In the genomic region with DNA sequence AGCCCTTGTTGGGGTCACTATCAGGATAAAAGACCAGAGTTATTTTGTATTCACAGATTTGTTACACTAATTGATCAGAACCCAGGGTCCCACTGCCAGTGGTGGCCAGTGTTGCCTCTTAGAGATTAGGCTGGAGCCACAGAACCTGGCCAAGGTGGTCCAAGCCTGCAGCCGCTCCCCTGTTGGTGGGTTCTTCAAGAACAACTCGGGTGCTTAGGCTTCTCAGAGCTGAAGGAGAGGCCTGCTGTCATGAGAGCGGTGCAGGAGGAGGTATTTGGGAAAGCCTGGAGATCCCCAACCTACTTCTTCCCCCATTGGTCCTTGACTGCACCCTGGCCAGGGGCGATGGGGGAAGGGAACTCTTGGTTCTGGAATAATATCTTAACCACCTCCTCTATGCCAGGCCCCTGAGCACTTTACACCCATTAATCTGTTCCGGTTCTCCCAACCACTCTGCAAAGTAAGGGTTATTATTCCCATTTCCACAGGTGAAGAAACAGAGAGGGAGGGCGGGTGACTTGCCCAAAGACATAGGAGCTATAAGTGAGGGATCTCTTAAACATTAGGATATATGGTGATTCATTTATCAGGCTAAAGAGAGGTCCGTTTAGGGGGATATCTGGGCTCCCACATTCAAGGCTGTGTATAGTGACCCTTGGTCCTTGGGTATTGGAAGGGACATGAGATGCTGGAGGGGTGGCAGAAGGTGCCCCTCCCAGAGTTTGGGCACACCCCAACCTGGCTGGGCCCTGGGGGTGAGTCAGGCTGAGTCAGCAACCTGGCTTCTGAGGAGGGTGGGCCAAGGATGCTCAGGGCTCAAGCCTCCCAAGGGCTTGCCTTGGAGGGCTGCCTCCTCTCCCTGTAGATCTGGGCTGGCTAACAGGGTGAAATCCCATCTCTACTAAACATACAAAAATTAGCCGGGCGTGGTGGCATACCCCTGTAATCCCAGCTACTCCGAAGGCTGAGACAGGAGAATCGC, we compare ENCODE assay signal across 9 cellular contexts. TPM values are rescaled to one million over a fixed set of nuclear protein-coding genes. Genes with fewer than 3 reads are reported as not detected.
DNase-seq lines count a peak whose midpoint lies in the region; ATAC-seq and TF ChIP-seq lines count a peak whose summit lies in the region.
"Had no signal": no experiment of that assay in that cellular context is flagged by ENCODE, and none has a peak within 500 bp of the region (broad histone marks: within the 10 kb centered on the region; RNA-seq: fewer than 3 reads in every experiment).

No MANE protein-coding gene starts in this region.

- ATAC-seq in GM18519 (IDR thresholded peaks at IDR 0.05; ENCODE audit: low FRiP score, unreplicated experiment) = no peak

- H3K27ac Mint-ChIP-seq in activated CD4-positive, alpha-beta T cell treated with anti-CD3 and anti-CD28 coated beads, Interleukin-2, amount 10 ng/mL, durations not matched to agents 7 days and 5 days = no peak overlapping the region

- peak overlapping the region; percentile 15 for H3K27ac ChIP-seq in colonic mucosa

- H3K36me3 Mint-ChIP-seq in activated CD4-positive, alpha-beta T cell treated with anti-CD3 and anti-CD28 coated beads, Interleukin-2, amount 10 ng/mL, durations not matched to agents 7 days and 5 days (ENCODE audit: low read depth) = no peaks in the 10 kb centered on the region
- H3K36me3 Mint-ChIP-seq: naive B cell had no signal

- H3K9me3 Mint-ChIP-seq in activated CD4-positive, alpha-beta T cell treated with anti-CD3 and anti-CD28 coated beads, Interleukin-2, amount 10 ng/mL, durations not matched to agents 7 days and 5 days = no peaks in the 10 kb centered on the region
- H3K9me3 Mint-ChIP-seq: naive B cell had no signal

- no peak overlapping the region for H3K4me3 Mint-ChIP-seq in activated CD4-positive, alpha-beta T cell treated with anti-CD3 and anti-CD28 coated beads, Interleukin-2, amount 10 ng/mL, durations not matched to agents 7 days and 5 days

- in situ Hi-C loops in HAP-1 (cut with MboI; ENCODE audit: low sequenced_read_pairs) = no loop called here

- CTCF ChIA-PET in activated CD4-positive, alpha-beta T cell treated with anti-CD3 and anti-CD28 coated beads, Interleukin-2, amount 10 ng/mL, durations not matched to agents 7 days and 5 days (lab: Charles Lee) = interaction anchor here (0.6 to 4.0 kb wide), 8 partner anchors 11 to 133 kb away, joined by 3 to 30 read pairs (median 4); a partner anchor contains a TSS

- peak overlapping the region in 1 of 2 donors; percentile 39 for H3K9ac ChIP-seq in colonic mucosa (ENCODE audit: low read depth in 2 of 2, low read length in 2 of 2)
- H3K9ac ChIP-seq in mucosa of stomach (ENCODE audit: low read length) = peak overlapping the region; percentile 33

- POLR2A ChIA-PET in activated CD4-positive, alpha-beta T cell treated with anti-CD3 and anti-CD28 coated beads, Interleukin-2, amount 10 ng/mL, durations not matched to agents 7 days and 5 days (lab: Charles Lee) = interaction anchor here (0.5 kb wide), 1 partner anchor 33 kb away, joined by 5 read pairs; no protein-coding TSS in a partner anchor

- DNase-seq in 8988T = peak; percentile 66
- DNase-seq in LoVo (ENCODE audit: low spot score) = peak; percentile 24
- DNase-seq in colonic mucosa = no peak
- DNase-seq in HAP-1 (ENCODE audit: low spot score in 2 of 2) = no peak
- no peak for DNase-seq in activated CD4-positive, alpha-beta T cell treated with anti-CD3 and anti-CD28 coated beads, Interleukin-2, amount 10 ng/mL, durations not matched to agents 7 days and 5 days
- DNase-seq in DMS53 (lab: John Stamatoyannopoulos, UW) = no peak

- intact Hi-C loops in colonic mucosa (cut with DNase I) = loop anchor here (5.0 kb wide), 1 partner anchor 39 kb away; no protein-coding TSS in a partner anchor

- H3K9me3 ChIP-seq in colonic mucosa = no peaks in the 10 kb centered on the region
- H3K9me3 ChIP-seq in mucosa of stomach (ENCODE audit: control insufficient read depth, low read length) = no peaks in the 10 kb centered on the region
- H3K9me3 ChIP-seq in HAP-1 = no peaks in the 10 kb centered on the region

- H3K4me1 ChIP-seq in colonic mucosa (no peaks in the 10 kb centered on the region), mucosa of stomach (ENCODE audit: control insufficient read depth, insufficient read depth, low read length) (peaks cover 57% of the 10 kb centered on the region), HAP-1 (peaks cover 29% of the 10 kb centered on the region)

- H3K27me3 Mint-ChIP-seq in activated CD4-positive, alpha-beta T cell treated with anti-CD3 and anti-CD28 coated beads, Interleukin-2, amount 10 ng/mL, durations not matched to agents 7 days and 5 days = peaks cover 33% of the 10 kb centered on the region

- H3K4me1 Mint-ChIP-seq in activated CD4-positive, alpha-beta T cell treated with anti-CD3 and anti-CD28 coated beads, Interleukin-2, amount 10 ng/mL, durations not matched to agents 7 days and 5 days = peaks cover 10% of the 10 kb centered on the region

- H3K27me3 ChIP-seq in colonic mucosa (peaks cover 27% of the 10 kb centered on the region), mucosa of stomach (ENCODE audit: control insufficient read depth, insufficient read depth, low read length) (no peaks in the 10 kb centered on the region), HAP-1 (ENCODE audit: low read depth) (no peaks in the 10 kb centered on the region)

- no peak overlapping the region for H3K4me3 ChIP-seq in colonic mucosa
- H3K4me3 ChIP-seq in mucosa of stomach (ENCODE audit: low read length) = no peak overlapping the region
- no peak overlapping the region for H3K4me3 ChIP-seq in HAP-1

- H3K36me3 ChIP-seq in colonic mucosa (no peaks in the 10 kb centered on the region), mucosa of stomach (ENCODE audit: control insufficient read depth, insufficient read depth, low read length) (peaks cover 27% of the 10 kb centered on the region), HAP-1 (replicated peaks) (no peaks in the 10 kb centered on the region)

- no peak for TF ChIP-seq CTCF in colonic mucosa (IDR thresholded peaks at IDR 0.05)

RNA-seq across cellular contexts. Expression of a gene that starts 5.1 kb away (rescaled TPM):
- 1 to 10 TPM; 2.5 to 2.7 TPM for total RNA-seq in colonic mucosa
- total RNA-seq in activated CD4-positive, alpha-beta T cell treated with anti-CD3 and anti-CD28 coated beads, Interleukin-2, amount 10 ng/mL, durations not matched to agents 7 days and 5 days = not detected

RNA-seq across cellular contexts. Expression of a gene that starts 14.0 kb away (rescaled TPM):
- total RNA-seq in colonic mucosa = 1 to 10 TPM; 1.0 to 3.8 TPM
- not detected for total RNA-seq in activated CD4-positive, alpha-beta T cell treated with anti-CD3 and anti-CD28 coated beads, Interleukin-2, amount 10 ng/mL, durations not matched to agents 7 days and 5 days

RNA-seq across cellular contexts. Expression of a gene that starts 38.3 kb away (rescaled TPM):
- 10 to 100 TPM; 23.2 to 27.3 TPM for total RNA-seq in colonic mucosa
- total RNA-seq in activated CD4-positive, alpha-beta T cell treated with anti-CD3 and anti-CD28 coated beads, Interleukin-2, amount 10 ng/mL, durations not matched to agents 7 days and 5 days = not detected

Comparison
In these comparisons a context has a peak if more than half of its experiments do, and no peak if none do; other contexts are left out.
1. DNase-seq: peak in 8988T (single experiment) and LoVo (single experiment); none in colonic mucosa (single experiment), HAP-1 (0 of 2), activated CD4-positive, alpha-beta T cell treated with anti-CD3 and anti-CD28 coated beads, Interleukin-2, amount 10 ng/mL, durations not matched to agents 7 days and 5 days (single experiment) and DMS53 (single experiment).
2. RNA of a gene that starts 38.3 kb away (total RNA-seq): 23.2 to 27.3 TPM in colonic mucosa; not detected in activated CD4-positive, alpha-beta T cell treated with anti-CD3 and anti-CD28 coated beads, Interleukin-2, amount 10 ng/mL, durations not matched to agents 7 days and 5 days; every median in the first group is over 10 times any median in the second.